ENCODE assay signal across 18 cellular contexts in the genomic region with DNA sequence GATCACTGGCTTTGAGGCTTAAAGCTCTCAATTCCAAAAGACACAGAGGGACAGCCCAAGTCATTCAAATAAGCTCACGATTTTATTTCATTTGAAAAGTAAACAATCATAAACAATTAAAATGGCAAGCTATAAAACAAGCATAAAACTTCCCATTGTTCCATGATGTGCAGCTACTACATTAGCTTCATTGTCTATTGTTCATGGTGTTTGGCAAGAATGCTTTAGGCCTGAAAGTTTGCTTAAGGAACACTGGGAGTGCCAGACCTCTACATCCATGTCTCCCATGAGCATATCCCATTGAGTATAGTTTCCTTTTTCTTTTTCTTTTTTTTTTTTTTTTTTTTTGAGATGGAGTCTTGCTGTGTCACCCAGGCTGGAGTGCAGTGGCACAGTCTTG.
DNase-seq lines count a peak whose midpoint lies in the region; TF ChIP-seq lines count a peak whose summit lies in the region.
"Had no signal": no experiment of that assay in that cellular context is flagged by ENCODE, and none has a peak within 500 bp of the region (broad histone marks: within the 10 kb centered on the region; RNA-seq: fewer than 3 reads in every experiment).

No MANE protein-coding gene starts in this region.

- H3K36me3 Mint-ChIP-seq in progenitor cell of endocrine pancreas (ENCODE audit: insufficient read depth): no peaks in the 10 kb centered on the region
- H3K36me3 Mint-ChIP-seq: CD4-positive, CD25-positive, alpha-beta regulatory T cell had no signal

- no peak for TF ChIP-seq POLR2A in uterus (IDR thresholded peaks at IDR 0.05)
- TF ChIP-seq POLR2A in testis (IDR thresholded peaks at IDR 0.05): no peak

- TF ChIP-seq CTCF in uterus (IDR thresholded peaks at IDR 0.05) (no peak), progenitor cell of endocrine pancreas (IDR thresholded peaks at IDR 0.05; ENCODE audit: unreplicated experiment) (no peak), testis (IDR thresholded peaks at IDR 0.05) (no peak)

- in situ Hi-C loops in SK-MEL-5 (cut with HindIII; ENCODE audit: low pct_unique_long_range_greater_than_20kb, low sequenced_read_pairs): no loop called here

- H3K36me3 ChIP-seq in uterus (no peaks in the 10 kb centered on the region), testis (ENCODE audit: low read depth, missing control alignments) (no peaks in the 10 kb centered on the region)

- no peak overlapping the region for H3K4me3 Mint-ChIP-seq in progenitor cell of endocrine pancreas (ENCODE audit: low read depth)
- H3K4me3 Mint-ChIP-seq: CD4-positive, CD25-positive, alpha-beta regulatory T cell had no signal

- H3K9me3 Mint-ChIP-seq in progenitor cell of endocrine pancreas (ENCODE audit: low read depth): peaks cover under 1% of the 10 kb centered on the region

- H3K27ac ChIP-seq in substantia nigra (ENCODE audit: low read depth, low read length, poor library complexity, severe bottlenecking) (peak overlapping the region; percentile 67), uterus (no peak overlapping the region), testis (no peak overlapping the region)

- H3K27me3 Mint-ChIP-seq in progenitor cell of endocrine pancreas: peaks cover 15% of the 10 kb centered on the region
- H3K27me3 Mint-ChIP-seq: CD4-positive, CD25-positive, alpha-beta regulatory T cell had no signal

- H3K4me3 ChIP-seq in uterus: no peak overlapping the region
- no peak overlapping the region for H3K4me3 ChIP-seq in testis
- H3K4me3 ChIP-seq: GM12878 had no signal

- H3K9me3 ChIP-seq in uterus: no peaks in the 10 kb centered on the region
- H3K9me3 ChIP-seq in testis: no peaks in the 10 kb centered on the region

- peaks cover 3% of the 10 kb centered on the region for H3K4me1 Mint-ChIP-seq in progenitor cell of endocrine pancreas (ENCODE audit: low read depth)
- H3K4me1 Mint-ChIP-seq: CD4-positive, CD25-positive, alpha-beta regulatory T cell had no signal

- peak; percentile 28 for DNase-seq in COLO829 (ENCODE audit: low spot score)
- DNase-seq in SK-MEL-5 (ENCODE audit: low read depth, low spot score): peak; percentile 72
- peak; percentile 56 for DNase-seq in inferior parietal cortex (ENCODE audit: extremely low spot score)
- peak in 3 of 49 donors; percentile 3 to 40 (median 12) for DNase-seq in substantia nigra (lab: John Stamatoyannopoulos, UW)
- DNase-seq in uterus: no peak
- no peak for DNase-seq in progenitor cell of endocrine pancreas (ENCODE audit: low spot score, unreplicated experiment)
- DNase-seq in testis: no peak
- DNase-seq: Calu3; CD4-positive, CD25-positive, alpha-beta regulatory T cell; DMS79; H7; IMR-90; Kasumi-1; NCI-H1417 treated with DMSO at 0.1 percent for 48 hours; NCI-H2029; NCI-H524; NK-92 treated with Interleukin-12 subunit alpha and Interleukin-12 subunit beta, amount 100 ng/mL, for 24 hours had no signal

- 73 to 80% methylated on average over 1 of the region's 1 CpG for WGBS in testis, 2 donors

- intact Hi-C loops in uterus (cut with DNase I; ENCODE audit: low total_unique reads) (no loop called here), testis (cut with DNase I; ENCODE audit: low total_unique reads) (no loop called here)

- H3K4me1 ChIP-seq in uterus (no peaks in the 10 kb centered on the region), testis (no peaks in the 10 kb centered on the region)

- H3K27ac Mint-ChIP-seq in progenitor cell of endocrine pancreas: no peak overlapping the region
- H3K27ac Mint-ChIP-seq: CD4-positive, CD25-positive, alpha-beta regulatory T cell had no signal

- H3K27me3 ChIP-seq in uterus (no peaks in the 10 kb centered on the region), testis (no peaks in the 10 kb centered on the region)

Comparison
In these comparisons a context has a peak if more than half of its experiments do, and no peak if none do; other contexts are left out.
1. DNase-seq: peak in COLO829 (single experiment), SK-MEL-5 (single experiment) and inferior parietal cortex (single experiment); none in uterus (0 of 2), progenitor cell of endocrine pancreas (single experiment) and testis (single experiment).